ENCODE assay signal across 17 cellular contexts in the genomic region with DNA sequence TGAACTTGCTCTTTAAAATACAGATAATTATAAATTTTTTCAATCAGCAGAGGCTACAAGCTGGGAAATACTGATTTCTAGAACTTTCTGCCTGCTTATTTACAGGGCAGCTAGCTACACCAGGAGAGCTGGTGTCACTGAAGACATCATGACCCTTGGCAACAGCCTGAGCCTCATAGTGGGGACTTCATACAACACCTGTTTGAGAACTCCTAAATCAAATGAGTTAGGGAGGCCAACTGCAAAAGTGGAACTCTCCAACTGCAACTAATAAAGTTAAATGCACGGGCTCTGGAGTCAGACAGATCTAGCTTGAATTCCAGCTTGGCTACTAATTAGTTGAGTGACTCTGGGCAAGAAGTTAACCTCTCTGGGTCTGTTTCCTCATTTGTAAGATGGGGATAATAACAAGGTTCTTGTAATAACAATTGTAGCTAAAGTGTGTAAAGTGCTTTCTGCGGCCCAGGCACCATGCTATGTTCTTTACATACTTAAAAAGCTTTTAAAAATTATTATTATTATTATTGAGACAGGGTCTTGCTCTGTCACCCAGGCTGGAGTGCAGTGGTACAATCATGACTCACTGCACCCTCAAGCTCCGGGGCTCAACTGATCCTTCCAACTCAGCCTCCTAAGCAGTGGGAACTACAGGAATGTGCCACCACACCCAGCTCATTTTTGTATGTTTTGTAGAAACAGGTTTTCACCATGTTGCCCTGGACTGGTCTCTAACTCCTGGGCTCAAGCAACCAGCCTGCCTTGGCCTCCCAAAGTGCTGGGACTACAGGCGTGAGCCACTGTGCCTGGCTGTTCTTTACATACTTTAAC. TPM values are rescaled to one million over a fixed set of nuclear protein-coding genes. Genes with fewer than 3 reads are reported as not detected.
DNase-seq lines count a peak whose midpoint lies in the region; TF ChIP-seq lines count a peak whose summit lies in the region.
"Had no signal": no experiment of that assay in that cellular context is flagged by ENCODE, and none has a peak within 500 bp of the region (broad histone marks: within the 10 kb centered on the region; RNA-seq: fewer than 3 reads in every experiment).

No MANE protein-coding gene starts in this region.

- H3K36me3 ChIP-seq in esophagus (ENCODE audit: control insufficient read depth in 2 of 2, insufficient read depth in 2 of 2, low read length in 1 of 2) = peaks cover 8 to 14% of the 10 kb centered on the region in 2 donors

- no TSS peak for BruUV-seq in Calu3 (replicated peaks; lab: Mats Ljungman, UMichigan)

- no peaks in the 10 kb centered on the region for H3K9me3 ChIP-seq in esophagus (ENCODE audit: control insufficient read depth in 2 of 2, insufficient read depth in 1 of 2, low read depth in 1 of 2, low read length in 1 of 2)

- TF ChIP-seq CTCF in Calu3 (IDR thresholded peaks at IDR 0.05; ENCODE audit: unreplicated experiment) (no peak), NB4 (IDR thresholded peaks at IDR 0.05; ENCODE audit: low read depth, low read length) (no peak), nephron (IDR thresholded peaks at IDR 0.05; ENCODE audit: unreplicated experiment in 3 of 3) (no peak)

- peaks cover 23% of the 10 kb centered on the region for H3K36me3 Mint-ChIP-seq in Calu3 (ENCODE audit: insufficient read depth, unreplicated experiment)
- H3K36me3 Mint-ChIP-seq in nephron (ENCODE audit: low read depth) = peaks cover 8% of the 10 kb centered on the region

- CTCF ChIA-PET in Calu3 (lab: Charles Lee) = interaction anchor here (0.6 to 1.7 kb wide), 7 partner anchors 9 to 99 kb away, joined by 3 to 6 read pairs (median 5); no protein-coding TSS in a partner anchor

- DNase-seq in Calu3 = peak; percentile 34
- DNase-seq in NB4 (ENCODE audit: low read depth) = peak; percentile 13
- DNase-seq in NCI-H187 treated with DMSO at 0.1 percent for 48 hours (lab: John Stamatoyannopoulos, UW) = no peak
- no peak for DNase-seq in medulla oblongata (ENCODE audit: extremely low spot score)
- no peak for DNase-seq in iPS-NIHi7 (ENCODE audit: extremely low spot score)
- no peak for DNase-seq in HK-2 (ENCODE audit: unreplicated experiment)
- DNase-seq: activated naive CD8-positive, alpha-beta T cell treated with anti-CD3 and anti-CD28 coated beads, Interleukin-2, amount 10 ng/mL, durations not matched to agents 7 days and 5 days; activated T-cell treated with anti-CD3 and anti-CD28 coated beads for 4 hours; cerebellar nuclear complex; DMS153; NCI-H510A; T-helper 1 cell had no signal

- H3K4me3 ChIP-seq in NB4 (ENCODE audit: low read depth, low read length) (no peak overlapping the region), esophagus (ENCODE audit: low read depth in 1 of 2, low read length in 2 of 2) (no peak overlapping the region)
- H3K4me3 ChIP-seq: lung had no signal

- 57 to 69% methylated on average over 4 of the region's 4 CpGs for WGBS in esophagus, 2 donors

- no peak overlapping the region for H3K27ac Mint-ChIP-seq in Calu3 (ENCODE audit: unreplicated experiment)
- H3K27ac Mint-ChIP-seq in nephron = peak overlapping the region in 2 of 3 experiments; percentile 33 to 59
- H3K27ac Mint-ChIP-seq: activated naive CD8-positive, alpha-beta T cell treated with anti-CD3 and anti-CD28 coated beads, Interleukin-2, amount 10 ng/mL, durations not matched to agents 7 days and 5 days; B cell had no signal

- intact Hi-C loops in Calu3 (cut with micrococcal nuclease; ENCODE audit: unreplicated experiment) = no loop called here

- H3K27me3 Mint-ChIP-seq in Calu3 (ENCODE audit: unreplicated experiment) = no peaks in the 10 kb centered on the region
- no peaks in the 10 kb centered on the region for H3K27me3 Mint-ChIP-seq in nephron (ENCODE audit: low read depth)
- H3K27me3 Mint-ChIP-seq: activated naive CD8-positive, alpha-beta T cell treated with anti-CD3 and anti-CD28 coated beads, Interleukin-2, amount 10 ng/mL, durations not matched to agents 7 days and 5 days; B cell had no signal

- peaks cover 0 to 17% of the 10 kb centered on the region in 2 donors for H3K4me1 ChIP-seq in esophagus (ENCODE audit: control insufficient read depth in 2 of 2, insufficient read depth in 2 of 2, low read length in 1 of 2)

- H3K9me3 Mint-ChIP-seq in Calu3 (ENCODE audit: low read depth, unreplicated experiment) (no peaks in the 10 kb centered on the region), nephron (no peaks in the 10 kb centered on the region)
- H3K9me3 Mint-ChIP-seq: activated naive CD8-positive, alpha-beta T cell treated with anti-CD3 and anti-CD28 coated beads, Interleukin-2, amount 10 ng/mL, durations not matched to agents 7 days and 5 days had no signal

- H3K27me3 ChIP-seq in esophagus (ENCODE audit: control insufficient read depth in 1 of 2, insufficient read depth in 2 of 2, low read length in 2 of 2) = no peaks in the 10 kb centered on the region

- H3K27ac ChIP-seq in esophagus (ENCODE audit: low read depth in 2 of 2, low read length in 1 of 2) = peak overlapping the region; percentile 72 to 84
- H3K27ac ChIP-seq: HL-60 had no signal

- H3K4me3 Mint-ChIP-seq in Calu3 (ENCODE audit: low read depth, unreplicated experiment) = no peak overlapping the region
- H3K4me3 Mint-ChIP-seq in nephron = no peak overlapping the region
- H3K4me3 Mint-ChIP-seq: activated naive CD8-positive, alpha-beta T cell treated with anti-CD3 and anti-CD28 coated beads, Interleukin-2, amount 10 ng/mL, durations not matched to agents 7 days and 5 days; B cell had no signal

- no peak for TF ChIP-seq POLR2A in NB4 (IDR thresholded peaks at IDR 0.05; ENCODE audit: extremely low read depth, insufficient read length)

- H3K4me1 Mint-ChIP-seq in Calu3 (ENCODE audit: low read depth, unreplicated experiment) = peaks cover 26% of the 10 kb centered on the region
- H3K4me1 Mint-ChIP-seq in nephron = peaks cover 66% of the 10 kb centered on the region
- H3K4me1 Mint-ChIP-seq: B cell had no signal

RNA-seq across cellular contexts. Expression of gene VAC14, which starts 33.4 kb away (rescaled TPM):
- 60.7 and 63.8 TPM in 2 replicates for total RNA-seq in Calu3 (2022)
- polyA plus RNA-seq in esophagus = 10 to 100 TPM; 24.8 to 31.3 TPM

Comparison
In these comparisons a context has a peak if more than half of its experiments do, and no peak if none do; other contexts are left out.
1. DNase-seq: peak in Calu3 (single experiment) and NB4 (single experiment); none in NCI-H187 treated with DMSO at 0.1 percent for 48 hours (single experiment), medulla oblongata (single experiment), iPS-NIHi7 (single experiment) and HK-2 (single experiment).